ENCODE assay signal across 8 cellular contexts in the genomic region with DNA sequence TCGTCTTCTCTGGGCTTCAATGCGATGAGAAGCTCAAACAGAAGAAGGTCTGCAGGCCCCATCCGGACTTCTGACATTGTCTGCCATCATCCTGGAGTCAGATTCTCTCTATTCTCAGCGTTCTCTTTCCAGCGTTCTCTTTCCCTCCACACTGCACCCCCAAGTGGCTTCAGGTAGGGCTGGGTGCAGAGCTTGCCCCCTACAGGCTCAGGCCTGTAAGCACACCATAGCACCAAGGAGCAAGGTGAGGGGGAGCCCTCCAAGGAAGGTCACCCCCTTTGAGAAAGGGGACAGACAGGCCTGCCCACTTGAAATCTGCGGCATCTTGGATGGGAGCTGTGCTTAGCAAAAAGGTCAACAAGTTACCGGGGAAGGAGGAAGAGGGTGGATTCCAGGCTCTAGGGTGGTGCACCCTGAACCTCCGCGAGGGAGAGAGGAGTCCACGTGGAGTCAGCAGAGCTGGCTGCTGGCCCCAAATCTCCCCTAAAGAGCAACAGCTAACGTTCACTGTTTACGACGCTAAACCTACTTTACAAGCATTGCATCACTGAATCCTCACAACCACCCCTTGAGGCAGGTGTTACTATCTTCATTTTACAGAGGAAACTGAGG. TPM values are rescaled to one million over a fixed set of nuclear protein-coding genes. Genes with fewer than 3 reads are reported as not detected.
DNase-seq lines count a peak whose midpoint lies in the region; ATAC-seq, FAIRE-seq and TF ChIP-seq lines count a peak whose summit lies in the region.

No MANE protein-coding gene starts in this region.

- H3K23me2 ChIP-seq in H1 (ENCODE audit: low read depth, low read length) = no peaks in the 10 kb centered on the region

- H2BK20ac ChIP-seq in H1 (ENCODE audit: low read length) = no peak overlapping the region

- TF ChIP-seq EP300 in H1 (IDR thresholded peaks at IDR 0.05; ENCODE audit: borderline replicate concordance in 1 of 2, low read depth in 2 of 2, low read length in 2 of 2) = no peak

- no peak overlapping the region for H2BK5ac ChIP-seq in H1 (ENCODE audit: low read depth, low read length)

- H2BK120ac ChIP-seq in H1 (replicated peaks; ENCODE audit: low read depth, low read length) = no peak overlapping the region

- no peak overlapping the region for H3K18ac ChIP-seq in H1 (ENCODE audit: extremely low read depth, low read length)

- TF ChIP-seq CTCF in DND-41 (IDR thresholded peaks at IDR 0.05; ENCODE audit: borderline replicate concordance, extremely low read depth, low read length, poor library complexity, severe bottlenecking) = peak; percentile 82
- peak; percentile 85 to 94 for TF ChIP-seq CTCF in GM23338 (conservative IDR thresholded peaks at IDR 0.05; ENCODE audit: low read depth in 2 of 2)
- TF ChIP-seq CTCF in H1 (IDR thresholded peaks at IDR 0.05; ENCODE audit: control extremely low read depth in 1 of 3, insufficient read depth in 1 of 3, low read depth in 1 of 3, low read length in 3 of 3) = peak; percentile 94 to 97 (median 95)
- peak; percentile 75 for TF ChIP-seq CTCF in neural progenitor cell (IDR thresholded peaks at IDR 0.05)

- no peaks in the 10 kb centered on the region for H3K4me1 ChIP-seq in DND-41 (ENCODE audit: insufficient read depth, low read length)
- H3K4me1 ChIP-seq in GM23338 (ENCODE audit: insufficient read depth) = no peaks in the 10 kb centered on the region
- H3K4me1 ChIP-seq in H1 (replicated peaks in 1 of 4; ENCODE audit: control insufficient read depth in 3 of 4, insufficient read depth in 4 of 4, low read length in 3 of 4) = no peaks in the 10 kb centered on the region
- H3K4me1 ChIP-seq in neural progenitor cell = no peaks in the 10 kb centered on the region

- H3K56ac ChIP-seq in H1 (replicated peaks; ENCODE audit: insufficient read length, low read depth, low read length) = no peak overlapping the region

- H3K9ac ChIP-seq in DND-41 (ENCODE audit: low read depth, low read length) (no peak overlapping the region), H1 (replicated peaks in 1 of 4; ENCODE audit: extremely low read depth in 1 of 4, low read depth in 3 of 4, low read length in 3 of 4) (no peak overlapping the region), neural progenitor cell (no peak overlapping the region)

- H3K79me2 ChIP-seq in DND-41 (ENCODE audit: insufficient read depth, low read length) = no peaks in the 10 kb centered on the region
- no peaks in the 10 kb centered on the region for H3K79me2 ChIP-seq in GM23338 (replicated peaks; ENCODE audit: insufficient read depth)
- H3K79me2 ChIP-seq in H1 (ENCODE audit: control insufficient read depth in 1 of 2, insufficient read depth in 2 of 2, low read length in 2 of 2) = no peaks in the 10 kb centered on the region
- no peaks in the 10 kb centered on the region for H3K79me2 ChIP-seq in neural progenitor cell (ENCODE audit: low read depth)

- DNase-seq in DND-41 = peak; percentile 31
- DNase-seq in GM23338 (ENCODE audit: low spot score) = peak; percentile 76
- peak; percentile 26 for DNase-seq in SK-MEL-5 (ENCODE audit: low read depth, low spot score)
- DNase-seq in H1 (ENCODE audit: low read depth in 1 of 2, low spot score in 2 of 2) = peak in 1 of 2 experiments; percentile 55
- DNase-seq in neural progenitor cell (ENCODE audit: low spot score) = peak; percentile 56
- no peak for DNase-seq in islet precursor cell
- DNase-seq in kidney tubule cell (ENCODE audit: low spot score) = no peak
- DNase-seq in CD1c-positive myeloid dendritic cell (ENCODE audit: extremely low spot score) = no peak

- CTCF ChIA-PET in H1 (lab: Charles Lee; ENCODE audit: partially characterized antibody) = interaction anchor here (0.6 to 14.2 kb wide), 57 partner anchors 10 to 693 kb away, joined by 3 to 777 read pairs (median 5); partner anchors contain the start of genes CCDC69, GPX3, IRGM and TNIP1

- H3K9me3 Mint-ChIP-seq in GM23338 = no peaks in the 10 kb centered on the region
- H3K9me3 Mint-ChIP-seq in neural progenitor cell = no peaks in the 10 kb centered on the region

- H3K27me3 Mint-ChIP-seq in GM23338 (ENCODE audit: insufficient read depth, low read depth, poor library complexity) (peaks cover 3% of the 10 kb centered on the region), neural progenitor cell (ENCODE audit: insufficient read depth, low read depth) (no peaks in the 10 kb centered on the region)

- no peak overlapping the region for H2AK5ac ChIP-seq in H1 (ENCODE audit: low read depth, low read length)

- no peak overlapping the region for H4K91ac ChIP-seq in H1 (replicated peaks; ENCODE audit: insufficient read length, low read length)

- TF ChIP-seq POLR2A in H1 (IDR thresholded peaks at IDR 0.05; ENCODE audit: control extremely low read depth in 1 of 2, low read depth in 2 of 2, low read length in 2 of 2) = no peak

- H3K4me3 Mint-ChIP-seq in GM23338 (no peak overlapping the region), neural progenitor cell (no peak overlapping the region)

- H3K27ac ChIP-seq in DND-41 (ENCODE audit: low read length) (no peak overlapping the region), GM23338 (ENCODE audit: low read depth) (0 out of 2 replicates have a peak overlapping the region, but pooled peaks have one; percentile 42), H1 (ENCODE audit: low read depth, low read length) (no peak overlapping the region), neural progenitor cell (no peak overlapping the region)

- H4K20me1 ChIP-seq in DND-41 (ENCODE audit: insufficient read depth, low read length) (no peaks in the 10 kb centered on the region), GM23338 (replicated peaks; ENCODE audit: insufficient read depth) (no peaks in the 10 kb centered on the region), H1 (replicated peaks in 1 of 2; ENCODE audit: control insufficient read depth in 1 of 2, insufficient read depth in 2 of 2, low read length in 2 of 2) (peaks cover 1 to 6% of the 10 kb centered on the region in 2 experiments), neural progenitor cell (ENCODE audit: low read depth) (peaks cover 4% of the 10 kb centered on the region)

- no peak overlapping the region for H4K5ac ChIP-seq in H1 (ENCODE audit: insufficient read length, low read depth, low read length)

- ATAC-seq in DND-41 (ENCODE audit: insufficient read depth, low read depth) (peak; percentile 75), GM23338 (peak; percentile 91)

- H3K27ac Mint-ChIP-seq in GM23338 (no peak overlapping the region), neural progenitor cell (no peak overlapping the region)

- POLR2A ChIA-PET in H1 (lab: Charles Lee; ENCODE audit: partially characterized antibody) = interaction anchor here (1.0 kb wide), 1 partner anchor 46 kb away, joined by 3 read pairs; no protein-coding TSS in a partner anchor

- no peaks in the 10 kb centered on the region for H3F3A ChIP-seq in GM23338 (replicated peaks; ENCODE audit: low read depth)
- H3F3A ChIP-seq in neural progenitor cell (ENCODE audit: low read depth) = peaks cover 5% of the 10 kb centered on the region

- no peak overlapping the region for H3K4ac ChIP-seq in H1 (replicated peaks; ENCODE audit: insufficient read length, low read depth, low read length)

- H3K79me1 ChIP-seq in H1 (ENCODE audit: low read depth, low read length) = no peaks in the 10 kb centered on the region

- no peak overlapping the region for H4K8ac ChIP-seq in H1 (ENCODE audit: extremely low read depth, insufficient read depth, low read length)

- peak; percentile 57 to 64 for TF ChIP-seq RAD21 in H1 (IDR thresholded peaks at IDR 0.05 in 1 of 2, conservative IDR thresholded peaks at IDR 0.05 in 1 of 2; ENCODE audit: low read depth in 2 of 2, low read length in 2 of 2)

- H3K4me3 ChIP-seq in DND-41 (ENCODE audit: low read depth in 1 of 2, low read length in 2 of 2) = no peak overlapping the region
- H3K4me3 ChIP-seq in GM23338 = no peak overlapping the region
- H3K4me3 ChIP-seq in H1 (ENCODE audit: extremely low read depth in 1 of 4, insufficient read depth in 2 of 4, low read depth in 3 of 4, low read length in 4 of 4) = no peak overlapping the region
- no peak overlapping the region for H3K4me3 ChIP-seq in neural progenitor cell

- H3K4me2 ChIP-seq in DND-41 (ENCODE audit: insufficient read depth, low read length) = no peak overlapping the region
- H3K4me2 ChIP-seq in GM23338 = no peak overlapping the region
- no peak overlapping the region for H3K4me2 ChIP-seq in H1 (ENCODE audit: insufficient read depth in 1 of 2, low read depth in 2 of 2, low read length in 2 of 2)
- no peak overlapping the region for H3K4me2 ChIP-seq in neural progenitor cell

- in situ Hi-C loops in SK-MEL-5 (cut with HindIII; ENCODE audit: low pct_unique_long_range_greater_than_20kb, low sequenced_read_pairs) = no loop called here

- H3K27me3 ChIP-seq in DND-41 (ENCODE audit: insufficient read depth, low read length, poor library complexity) (no peaks in the 10 kb centered on the region), GM23338 (ENCODE audit: insufficient read depth) (no peaks in the 10 kb centered on the region), H1 (replicated peaks in 1 of 4; ENCODE audit: control insufficient read depth in 3 of 4, extremely low read depth in 1 of 4, insufficient read depth in 3 of 4, low read length in 3 of 4) (no peaks in the 10 kb centered on the region), neural progenitor cell (no peaks in the 10 kb centered on the region)

- H2AFZ ChIP-seq in DND-41 (ENCODE audit: low read depth, low read length) (no peak overlapping the region), GM23338 (no peak overlapping the region), H1 (ENCODE audit: low read length) (no peak overlapping the region), neural progenitor cell (replicated peaks) (no peak overlapping the region)

- no peak overlapping the region for H3K23ac ChIP-seq in H1 (ENCODE audit: insufficient read length)

- H3K36me3 ChIP-seq in DND-41 (ENCODE audit: insufficient read depth, low read length) (peaks cover 77% of the 10 kb centered on the region), GM23338 (ENCODE audit: insufficient read depth) (no peaks in the 10 kb centered on the region), H1 (ENCODE audit: control insufficient read depth in 2 of 4, insufficient read depth in 4 of 4, low read length in 3 of 4) (peaks cover 0 to 3% (median under 1%) of the 10 kb centered on the region in 4 experiments; a peak in 4 of 8 replicates), neural progenitor cell (peaks cover 4% of the 10 kb centered on the region)

- H3K36me3 Mint-ChIP-seq in GM23338 (ENCODE audit: low read depth) = peaks cover 2% of the 10 kb centered on the region; the same call in 2 of the 3 replicates
- H3K36me3 Mint-ChIP-seq in neural progenitor cell = peaks cover 23% of the 10 kb centered on the region

- H3K9me2 ChIP-seq in GM23338 (ENCODE audit: insufficient read depth) = no peaks in the 10 kb centered on the region

- peaks cover 3% of the 10 kb centered on the region; the same call in 1 of the 3 replicates for H3K4me1 Mint-ChIP-seq in GM23338
- no peaks in the 10 kb centered on the region for H3K4me1 Mint-ChIP-seq in neural progenitor cell

- FAIRE-seq in H1 (lab: Jason Lieb, UNC) = no peak

- H2BK15ac ChIP-seq in H1 (ENCODE audit: low read length) = no peak overlapping the region

- H3K9me3 ChIP-seq in DND-41 (ENCODE audit: insufficient read depth, low read length, severe bottlenecking) = no peaks in the 10 kb centered on the region
- peaks cover 0 to 2% of the 10 kb centered on the region in 2 experiments; a peak in 1 of 4 replicates for H3K9me3 ChIP-seq in H1 (ENCODE audit: insufficient read depth in 2 of 2, low read depth in 1 of 2, low read length in 1 of 2)
- no peaks in the 10 kb centered on the region for H3K9me3 ChIP-seq in neural progenitor cell (ENCODE audit: low read depth)

- no peak overlapping the region for H3K14ac ChIP-seq in H1 (ENCODE audit: insufficient read length)

- WGBS in H1 (ENCODE audit: extremely low coverage in 1 of 2, insufficient coverage in 1 of 2, insufficient read length in 1 of 2, insufficient replicate concordance in 2 of 2, low coverage in 1 of 2, low lambda C conversion rate in 2 of 2, missing lambda C conversion rate in 1 of 2), 2 experiments = 87% methylated on average over 13 of the region's 13 CpGs; no CpG with 5 or more reads in 1 of the 2 experiments

- H2BK12ac ChIP-seq in H1 (ENCODE audit: low read depth, low read length) = no peak overlapping the region

RNA-seq across cellular contexts. Expression of gene GPX3, which starts 27.5 kb away (rescaled TPM):
- 48.4 and 48.9 TPM in 2 replicates for total RNA-seq in GM23338 (2014; rRNA removed; shearing (Covaris generic))
- polyA plus RNA-seq in GM23338 (2016; fragmentation: Nextera tagmentation; extraction: Ambion mirVana) = 27.6 and 28.0 TPM in 2 replicates
- total RNA-seq in SK-MEL-5 (2014; rRNA removed; shearing (Covaris generic)) = 0.13 and 1.2 TPM in 2 replicates
- 0.60 and 0.70 TPM in 2 replicates for polyA plus RNA-seq in SK-MEL-5 (2015; cell fraction: cytosol; rRNA removed)
- polyA plus RNA-seq in SK-MEL-5 (2015; cell fraction: nucleus; rRNA removed) = not detected in 2 replicates
- 26.4 and 27.8 TPM in 2 replicates for total RNA-seq in H1 (2021; fragmentation: NEBNext Ultra II Directional; extraction: Animal tissue kit (Norgen Biotek cat#: 25700))
- polyA plus RNA-seq in H1 (2011; rRNA removed) = 61.8 and 77.9 TPM in 2 replicates
- 51.3 TPM for polyA plus RNA-seq in H1 (2011; cell fraction: cytosol; rRNA removed)
- 29.4 TPM for polyA plus RNA-seq in H1 (2011; cell fraction: nucleus; rRNA removed)
- polyA plus RNA-seq in H1 (2012, experiment 1 of 2) = 32.8 to 35.7 TPM (median 34.2 TPM) in 4 replicates
- 66.7 TPM for polyA plus RNA-seq in H1 (2012, experiment 2 of 2)
- polyA plus RNA-seq in H1 (2013, experiment 1 of 2) = 35.4 TPM
- 46.3 TPM for polyA plus RNA-seq in H1 (2013, experiment 2 of 2)
- 66.9 and 104 TPM in 2 replicates for polyA minus RNA-seq in H1 (2011; rRNA and poly(A)+ RNA removed)
- 18.0 TPM for polyA minus RNA-seq in H1 (2011; cell fraction: cytosol; rRNA and poly(A)+ RNA removed)
- polyA minus RNA-seq in H1 (2011; cell fraction: nucleus; rRNA and poly(A)+ RNA removed) = 23.6 TPM
- total RNA-seq in neural progenitor cell (ENCODE audit: low replicate concordance) = 17.9 and 22.4 TPM in 2 replicates

RNA-seq across cellular contexts. Expression of gene TNIP1, which starts 32.9 kb away (rescaled TPM):
- 29.6 and 35.8 TPM in 2 replicates for total RNA-seq in GM23338 (2014; rRNA removed; shearing (Covaris generic))
- polyA plus RNA-seq in GM23338 (2016; fragmentation: Nextera tagmentation; extraction: Ambion mirVana) (10.3 and 12.2 TPM in 2 replicates), H1 (2011; rRNA removed) (14.2 and 19.2 TPM in 2 replicates)
- 40.4 and 43.9 TPM in 2 replicates for total RNA-seq in SK-MEL-5 (2014; rRNA removed; shearing (Covaris generic))
- 35.5 and 41.1 TPM in 2 replicates for polyA plus RNA-seq in SK-MEL-5 (2015; cell fraction: cytosol; rRNA removed)
- 19.3 and 20.4 TPM in 2 replicates for polyA plus RNA-seq in SK-MEL-5 (2015; cell fraction: nucleus; rRNA removed)
- 31.9 and 33.9 TPM in 2 replicates for total RNA-seq in H1 (2021; fragmentation: NEBNext Ultra II Directional; extraction: Animal tissue kit (Norgen Biotek cat#: 25700))
- polyA plus RNA-seq in H1 (2011; cell fraction: cytosol; rRNA removed) = 23.3 TPM
- 28.8 TPM for polyA plus RNA-seq in H1 (2011; cell fraction: nucleus; rRNA removed)
- polyA plus RNA-seq in H1 (2012, experiment 1 of 2) = 23.3 to 34.6 TPM (median 31.3 TPM) in 4 replicates
- 28.0 TPM for polyA plus RNA-seq in H1 (2012, experiment 2 of 2)
- 15.3 TPM for polyA plus RNA-seq in H1 (2013, experiment 1 of 2)
- 15.4 TPM for polyA plus RNA-seq in H1 (2013, experiment 2 of 2)
- polyA minus RNA-seq in H1 (2011; rRNA and poly(A)+ RNA removed) = 18.7 and 25.1 TPM in 2 replicates
- 28.8 TPM for polyA minus RNA-seq in H1 (2011; cell fraction: cytosol; rRNA and poly(A)+ RNA removed)
- polyA minus RNA-seq in H1 (2011; cell fraction: nucleus; rRNA and poly(A)+ RNA removed) = 28.5 TPM
- 33.5 and 49.7 TPM in 2 replicates for total RNA-seq in neural progenitor cell (ENCODE audit: low replicate concordance)

Comparison
In these comparisons a context has a peak if more than half of its experiments do, and no peak if none do; other contexts are left out.
1. DNase-seq: peak in DND-41 (single experiment), GM23338 (single experiment), SK-MEL-5 (single experiment) and neural progenitor cell (single experiment); none in islet precursor cell (single experiment), kidney tubule cell (single experiment) and CD1c-positive myeloid dendritic cell (single experiment).
2. Peak in every context shown above with its lines, with median percentiles within 50 percentile points of each other: CTCF ChIP-seq.